23 cellular contexts compared by ENCODE assay signal in genomic region chrX:72735561-72735960, GRCh38. TPM values are rescaled to one million over a fixed set of nuclear protein-coding genes. Genes with fewer than 3 reads are reported as not detected.
A peak's percentile ranks its signal among the peaks of the same experiment; 100 is the strongest.
DNase-seq lines count a peak whose midpoint lies in the region; TF ChIP-seq lines count a peak whose summit lies in the region.
"Had no signal": no experiment of that assay in that cellular context is flagged by ENCODE, and none has a peak within 500 bp of the region (broad histone marks: within the 10 kb centered on the region; RNA-seq: fewer than 3 reads in every experiment).

No MANE protein-coding gene starts in this region.

- TF ChIP-seq CTCF in choroid plexus epithelial cell (conservative IDR thresholded peaks at IDR 0.05; ENCODE audit: low read depth, low read length) = no peak
- TF ChIP-seq CTCF in foreskin fibroblast (IDR thresholded peaks at IDR 0.05; ENCODE audit: low read depth, low read length) = no peak

- DNase-seq in EH (ENCODE audit: low read depth) (peak; percentile 11), LHCN-M2 (ENCODE audit: low read depth) (peak; percentile 70), choroid plexus epithelial cell (ENCODE audit: low read depth) (peak; percentile 8), foreskin fibroblast (peak; percentile 36 to 62), GM19240 (ENCODE audit: insufficient read length, low spot score) (no peak), D341Med (ENCODE audit: low spot score) (no peak), SIG-M5 (lab: John Stamatoyannopoulos, UW) (no peak), NCI-H774 (lab: John Stamatoyannopoulos, UW) (no peak)
- DNase-seq: C1 segment of cervical spinal cord; CD4-positive, alpha-beta memory T cell; COR-L47; DMS 273 treated with DMSO at 0.1 percent for 48 hours; DMS79; Kasumi-1; NCI-H1105 treated with DMSO at 0.1 percent for 48 hours; NCI-H2029; NCI-H446 treated with DMSO at 0.1 percent for 48 hours; NCI-H526; SHP77 had no signal

- H3K4me3 ChIP-seq in choroid plexus epithelial cell (ENCODE audit: low read depth, low read length) (no peak overlapping the region), foreskin fibroblast (ENCODE audit: low read depth in 1 of 2, low read length in 2 of 2) (no peak overlapping the region)
- H3K4me3 ChIP-seq: K562 had no signal

RNA-seq across cellular contexts. Expression of gene PHKA1, which starts 21.5 kb away (rescaled TPM):
- total RNA-seq in LHCN-M2 (2014; rRNA removed) = 19.6 and 20.6 TPM in 2 replicates
- polyA plus RNA-seq in LHCN-M2 (2012) = 3.9 TPM
- polyA plus RNA-seq: CD4-positive, alpha-beta memory T cell had no signal

RNA-seq across cellular contexts. Expression of gene DMRTC1B, which starts 41.1 kb away (rescaled TPM):
- not detected in 2 replicates for total RNA-seq in LHCN-M2 (2014; rRNA removed)
- not detected for polyA plus RNA-seq in LHCN-M2 (2012)
- total RNA-seq: HepG2, HT1080, K562, MCF 10A had no signal
- polyA plus RNA-seq: HepG2 had no signal

RNA-seq across cellular contexts. Expression of gene FAM236B, which starts 46.9 kb away (rescaled TPM):
- total RNA-seq in LHCN-M2 (2014; rRNA removed) = not detected in 2 replicates
- not detected for polyA plus RNA-seq in LHCN-M2 (2012)
- total RNA-seq: CD4-positive, alpha-beta memory T cell; HepG2; HT1080; K562; MCF 10A had no signal
- polyA plus RNA-seq: CD4-positive, alpha-beta memory T cell; HepG2; K562 had no signal

Comparison
In these comparisons a context has a peak if more than half of its experiments do, and no peak if none do; other contexts are left out.
1. DNase-seq: peak in EH (single experiment), LHCN-M2 (single experiment), choroid plexus epithelial cell (single experiment) and foreskin fibroblast (2 of 2); none in GM19240 (single experiment), D341Med (single experiment), SIG-M5 (single experiment) and NCI-H774 (single experiment).